In the genomic region with DNA sequence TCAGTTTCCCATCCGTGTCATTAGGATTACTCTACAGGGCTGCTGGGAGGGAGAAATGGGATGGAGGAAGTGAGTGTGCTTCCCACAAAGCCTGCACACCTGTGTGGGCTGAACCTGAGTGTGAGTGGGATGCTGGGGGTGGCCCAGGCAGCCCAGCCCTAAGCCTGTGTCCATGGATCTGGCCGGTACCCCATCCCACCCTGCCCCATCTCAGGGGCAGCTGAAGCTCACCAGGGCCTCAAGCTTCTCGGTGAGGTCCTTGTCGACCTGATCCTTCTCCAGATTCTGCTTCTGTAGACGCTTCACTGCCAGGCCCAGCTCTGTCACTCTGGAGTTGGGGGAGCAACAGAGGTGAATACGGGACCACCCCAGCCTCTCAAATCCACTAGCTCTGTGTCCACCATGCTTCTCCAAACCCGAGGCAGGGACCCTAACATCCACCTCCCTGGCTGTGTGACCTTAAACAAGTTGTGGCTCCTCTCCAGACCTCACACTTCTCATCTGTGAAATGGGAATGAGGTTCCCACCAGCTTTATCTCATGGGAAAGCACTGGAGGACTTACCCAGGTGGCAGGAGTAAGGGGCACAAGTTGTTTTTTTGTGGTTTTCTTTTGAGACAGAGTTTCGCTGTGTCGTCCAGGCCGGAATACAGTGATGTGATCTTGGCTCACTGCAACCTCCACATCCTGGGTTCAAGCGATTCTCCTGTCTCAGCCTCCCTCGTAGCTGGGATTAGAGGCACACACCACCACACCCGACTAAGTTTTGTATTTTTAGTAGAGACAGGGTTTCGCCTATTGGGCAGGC, we compare ENCODE assay signal across 3 cellular contexts. TPM values are rescaled to one million over a fixed set of nuclear protein-coding genes. Genes with fewer than 3 reads are reported as not detected.
"Had no signal": no experiment of that assay in that cellular context is flagged by ENCODE, and none has a peak within 500 bp of the region (broad histone marks: within the 10 kb centered on the region; RNA-seq: fewer than 3 reads in every experiment).

No MANE protein-coding gene starts in this region.

RNA-seq across cellular contexts. Expression of gene RNU1-3, which starts 34.5 kb away (rescaled TPM):
- total RNA-seq: fibroblast of villous mesenchyme had no signal
- polyA plus RNA-seq: small intestine, urinary bladder had no signal
